In genomic region chr6:15926256-15926655, GRCh38 we compare ENCODE assay signal across 20 cellular contexts.
"Had no signal": no experiment of that assay in that cellular context is flagged by ENCODE, and none has a peak within 500 bp of the region (broad histone marks: within the 10 kb centered on the region; RNA-seq: fewer than 3 reads in every experiment).

No MANE protein-coding gene starts in this region.

- H3K4me3 ChIP-seq: coronary artery, esophagus squamous epithelium, heart left ventricle, pancreas, skin epidermis, upper lobe of left lung had no signal

- H3K9me3 ChIP-seq: pancreas had no signal

- H3K36me3 ChIP-seq: esophagus squamous epithelium, heart left ventricle, neutrophil, pancreas, upper lobe of left lung had no signal

- H3K27ac ChIP-seq: coronary artery, esophagus squamous epithelium, heart left ventricle, neutrophil, pancreas, skin epidermis, upper lobe of left lung had no signal

- ATAC-seq: activated CD4-positive, alpha-beta T cell treated with anti-CD3 and anti-CD28 coated beads for 36 hours; heart left ventricle; left colon; pancreas; stimulated activated effector memory CD8-positive, alpha-beta T cell treated with anti-CD3 and anti-CD28 coated beads, Interleukin-12 subunit alpha, Interleukin-12 subunit beta, amount 100 ng/mL, for 72 hours had no signal

- H3K4me1 ChIP-seq: pancreas had no signal

- DNase-seq: activated B cell treated with CpG ODN at 0.5 μM for 24 hours; activated CD4-positive, alpha-beta T cell treated with anti-CD3 and anti-CD28 coated beads for 36 hours; activated CD4-positive, alpha-beta T cell treated with anti-CD3 and anti-CD28 coated beads, Interleukin-2, amount 50 U/mL, for 4 hours; activated naive CD4-positive, alpha-beta T cell treated with Interleukin-2 at 50 U/mL for 16 hours; activated naive CD8-positive, alpha-beta T cell treated with anti-CD3 and anti-CD28 coated beads for 36 hours; activated T-cell treated with anti-CD3 and anti-CD28 coated beads, Interleukin-2, amount 50 U/mL, for 48 hours; amniotic stem cell; cerebellar nuclear complex; endodermal cell; esophagus squamous epithelium; heart left ventricle; left colon; pancreas; stimulated activated CD4-positive, alpha-beta T cell treated with anti-CD3 and anti-CD28 coated beads, Interleukin-2, amount 100 ng/mL, for 24 hours; T1000; upper lobe of left lung had no signal

- H3K27me3 ChIP-seq: esophagus squamous epithelium, neutrophil, pancreas, upper lobe of left lung had no signal
